In the genomic region with DNA sequence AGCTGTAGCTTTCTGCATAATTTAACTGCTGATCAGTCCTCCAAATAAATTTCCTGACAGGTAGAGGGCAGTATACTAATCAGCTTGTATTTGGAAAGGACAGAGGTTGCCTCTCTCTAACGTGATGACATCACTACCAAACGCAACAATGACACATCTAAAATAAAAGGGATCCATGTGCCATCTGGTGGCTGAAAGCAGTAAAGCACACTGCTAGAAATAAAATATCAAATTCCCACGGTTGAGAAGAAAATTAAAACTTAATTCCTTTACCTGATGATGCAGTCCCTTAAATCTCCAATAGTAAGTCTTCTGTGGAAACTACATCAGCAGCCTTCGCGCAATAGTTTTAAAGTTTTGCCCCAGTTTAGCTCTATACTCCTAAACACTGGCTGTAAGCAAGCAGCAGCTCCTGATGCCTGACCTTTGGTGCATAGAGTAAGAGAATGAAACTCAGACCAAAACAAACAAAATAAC, we compare ENCODE assay signal across 8 cellular contexts. TPM values are rescaled to one million over a fixed set of nuclear protein-coding genes. Genes with fewer than 3 reads are reported as not detected.
DNase-seq lines count a peak whose midpoint lies in the region; ATAC-seq and TF ChIP-seq lines count a peak whose summit lies in the region.

No MANE protein-coding gene starts in this region.

- TF ChIP-seq CTCF in GM12865 (IDR thresholded peaks at IDR 0.05; ENCODE audit: insufficient read depth, low read depth, low read length, missing control alignments): peak; percentile 70
- peak; percentile 94 to 100 (median 98) for TF ChIP-seq CTCF in uterus (IDR thresholded peaks at IDR 0.05)

- DNase-seq in GM12865 (ENCODE audit: low read depth) (peak; percentile 94), MV-4-11 (lab: John Stamatoyannopoulos, UW) (peak; percentile 93), SK-MEL-5 (ENCODE audit: low read depth, low spot score) (peak; percentile 98), head of caudate nucleus (peak in 37 of 42 donors; percentile 13 to 89 (median 65)), pons (ENCODE audit: low spot score) (peak; percentile 99), uterus (peak; percentile 54 to 82)
- peak; percentile 57 for DNase-seq in activated naive CD4-positive, alpha-beta T cell treated with anti-CD3 and anti-CD28 coated beads, Interleukin-2, amount 50 U/mL, for 16 hours

- in situ Hi-C loops in SK-MEL-5 (cut with HindIII; ENCODE audit: low pct_unique_long_range_greater_than_20kb, low sequenced_read_pairs): no loop called here

- intact Hi-C loops in head of caudate nucleus (cut with DNase I) (loop anchor here (5.0 to 10.0 kb wide), 2 partner anchors 379 to 477 kb away; a partner anchor contains a TSS), uterus (cut with DNase I; ENCODE audit: low total_unique reads) (no loop called here)

- peak; percentile 94 for ATAC-seq in HG02610 (IDR thresholded peaks at IDR 0.05; ENCODE audit: unreplicated experiment)

- peak overlapping the region; percentile 68 to 79 for H3K27ac ChIP-seq in uterus

- no peaks in the 10 kb centered on the region for H3K27me3 ChIP-seq in uterus

- no peaks in the 10 kb centered on the region for H3K9me3 ChIP-seq in uterus

- no peaks in the 10 kb centered on the region for H3K36me3 ChIP-seq in uterus

- H3K4me1 ChIP-seq in uterus: peaks cover 0 to 10% of the 10 kb centered on the region in 2 donors

- peak in 1 of 2 donors; percentile 15 for TF ChIP-seq POLR2A in uterus (IDR thresholded peaks at IDR 0.05)

- H3K4me3 ChIP-seq in GM12865 (ENCODE audit: low read depth, low read length) (no peak overlapping the region), uterus (no peak overlapping the region)

RNA-seq across cellular contexts. Expression of a gene that starts 54.5 kb away (rescaled TPM):
- 32.8 TPM in 2 replicates for total RNA-seq in SK-MEL-5 (2014; rRNA removed; shearing (Covaris generic))
- polyA plus RNA-seq in SK-MEL-5 (2015; cell fraction: cytosol; rRNA removed): 54.5 and 70.0 TPM in 2 replicates
- 41.1 and 54.6 TPM in 2 replicates for polyA plus RNA-seq in SK-MEL-5 (2015; cell fraction: nucleus; rRNA removed)
- total RNA-seq in uterus: 10 to 100 TPM; 27.7 to 69.4 (median 30.2) TPM
